9 cellular contexts compared by ENCODE assay signal in the genomic region with DNA sequence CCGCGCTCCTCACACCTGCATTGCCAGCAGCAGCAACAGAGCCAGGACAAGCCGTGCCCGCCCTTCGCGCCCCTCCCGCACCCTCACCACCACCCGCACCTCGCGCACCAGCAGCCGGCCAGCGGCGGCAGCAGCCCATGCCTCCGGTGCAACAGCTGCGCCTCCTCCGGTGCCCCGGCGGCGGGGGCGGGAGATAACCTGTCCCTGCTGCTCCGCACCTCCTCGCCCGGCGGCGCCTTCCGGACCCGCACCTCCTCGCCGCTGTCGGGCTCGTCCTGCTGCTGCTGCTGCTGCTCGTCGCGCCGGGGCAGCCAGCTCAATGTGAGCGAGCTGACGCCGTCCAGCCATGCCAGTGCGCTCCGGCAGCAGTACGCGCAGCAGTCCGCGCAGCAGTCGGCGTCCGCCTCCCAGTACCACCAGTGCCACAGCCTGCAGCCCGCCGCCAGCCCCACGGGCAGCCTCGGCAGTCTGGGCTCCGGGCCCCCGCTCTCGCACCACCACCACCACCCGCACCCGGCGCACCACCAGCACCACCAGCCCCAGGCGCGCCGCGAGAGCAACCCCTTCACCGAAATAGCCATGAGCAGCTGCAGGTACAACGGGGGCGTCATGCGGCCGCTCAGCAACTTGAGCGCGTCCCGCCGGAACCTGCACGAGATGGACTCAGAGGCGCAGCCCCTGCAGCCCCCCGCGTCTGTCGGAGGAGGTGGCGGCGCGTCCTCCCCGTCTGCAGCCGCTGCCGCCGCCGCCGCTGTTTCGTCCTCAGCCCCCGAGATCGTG. TPM values are rescaled to one million over a fixed set of nuclear protein-coding genes. Genes with fewer than 3 reads are reported as not detected.
DNase-seq lines count a peak whose midpoint lies in the region; ATAC-seq lines count a peak whose summit lies in the region.
"Had no signal": no experiment of that assay in that cellular context is flagged by ENCODE, and none has a peak within 500 bp of the region (broad histone marks: within the 10 kb centered on the region; RNA-seq: fewer than 3 reads in every experiment).

No MANE protein-coding gene starts in this region.

- no peaks in the 10 kb centered on the region for H3K36me3 ChIP-seq in mesendoderm (ENCODE audit: control insufficient read depth, insufficient read depth, low read length)

- peak overlapping the region; percentile 86 for H3K56ac ChIP-seq in mesendoderm (ENCODE audit: low read length)

- no peak overlapping the region for H4K8ac ChIP-seq in mesendoderm (ENCODE audit: low read depth, low read length)

- H3K18ac ChIP-seq in mesendoderm (ENCODE audit: low read length) = no peak overlapping the region

- peaks cover 0 to 14% (median 8%) of the 10 kb centered on the region in 3 donors for H3K4me1 Mint-ChIP-seq in IgD-negative memory B cell

- peak overlapping the region; percentile 94 for H3K4me2 ChIP-seq in mesendoderm (ENCODE audit: low read length)

- peaks cover 3% of the 10 kb centered on the region for H3K27me3 ChIP-seq in mesendoderm (ENCODE audit: insufficient read depth, low read length, poor library complexity)

- H2BK5ac ChIP-seq in mesendoderm (ENCODE audit: low read length) = no peak overlapping the region

- no peaks in the 10 kb centered on the region for H3K9me3 Mint-ChIP-seq in IgD-negative memory B cell

- no peak overlapping the region for H2BK120ac ChIP-seq in mesendoderm (ENCODE audit: low read depth, low read length)

- no peaks in the 10 kb centered on the region for H3K79me2 ChIP-seq in mesendoderm (ENCODE audit: control insufficient read depth, insufficient read depth, low read length)

- H3K4me3 Mint-ChIP-seq in IgD-negative memory B cell = peak overlapping the region in 3 of 4 donors; percentile 77 to 88 (median 77)

- H3K27ac ChIP-seq in mesendoderm (ENCODE audit: low read depth, low read length) = no peak overlapping the region

- H2AK5ac ChIP-seq in mesendoderm (ENCODE audit: low read length) = no peak overlapping the region

- H3K4me1 ChIP-seq in mesendoderm (ENCODE audit: control insufficient read depth, low read depth, low read length) = no peaks in the 10 kb centered on the region

- H3K36me3 Mint-ChIP-seq in IgD-negative memory B cell = no peaks in the 10 kb centered on the region

- H3K27ac Mint-ChIP-seq in IgD-negative memory B cell = no peak overlapping the region

- no peak overlapping the region for H3K23ac ChIP-seq in mesendoderm (ENCODE audit: low read length)

- peak overlapping the region; percentile 46 for H3K9ac ChIP-seq in mesendoderm (ENCODE audit: low read length)

- no peaks in the 10 kb centered on the region for H3K79me1 ChIP-seq in mesendoderm (ENCODE audit: low read length)

- no CpG with 5 or more reads among the region's 87 CpGs for WGBS in mesendoderm (ENCODE audit: extremely low coverage, insufficient coverage, low lambda C conversion rate)

- H3K4me3 ChIP-seq in mesendoderm (ENCODE audit: low read length) = peak overlapping the region; percentile 18

- H3K4ac ChIP-seq in mesendoderm (ENCODE audit: low read depth, low read length) = no peak overlapping the region

- H2BK15ac ChIP-seq in mesendoderm (replicated peaks; ENCODE audit: low read depth) = no peak overlapping the region

- DNase-seq in Daoy (ENCODE audit: low read depth) (peak; percentile 50), dermis blood vessel endothelial cell (peak; percentile 55), mesendoderm (peak; percentile 76), NCI-H2196 treated with DMSO at 0.1 percent for 48 hours (lab: John Stamatoyannopoulos, UW; ENCODE audit: unreplicated experiment) (no peak)
- DNase-seq in activated naive CD4-positive, alpha-beta T cell treated with Interleukin-2 at 50 U/mL for 16 hours = no peak

- no peak overlapping the region for H4K5ac ChIP-seq in mesendoderm (ENCODE audit: low read length)

- H3K27me3 Mint-ChIP-seq in IgD-negative memory B cell = peaks cover 30% of the 10 kb centered on the region

- ATAC-seq in GM19463 (IDR thresholded peaks at IDR 0.05; ENCODE audit: unreplicated experiment) = peak; percentile 8
- no peak for ATAC-seq in HG03457 (IDR thresholded peaks at IDR 0.05; ENCODE audit: unreplicated experiment)

RNA-seq across cellular contexts. Expression of a gene that starts 0.5 kb away (rescaled TPM):
- 0.51 TPM in 1 of 2 replicates, not detected in the other for total RNA-seq in Daoy (2014; rRNA removed; shearing (Covaris generic))
- not detected for polyA plus RNA-seq in IgD-negative memory B cell
- 0.79 and 1.4 TPM in 2 replicates for total RNA-seq in dermis blood vessel endothelial cell
- polyA plus RNA-seq in mesendoderm (2013, experiment 1 of 2) = 3.8 TPM
- 4.0 TPM for polyA plus RNA-seq in mesendoderm (2013, experiment 2 of 2)
- total RNA-seq: NCI-H460 had no signal

Comparison
In these comparisons a context has a peak if more than half of its experiments do, and no peak if none do; other contexts are left out.
1. DNase-seq: peak in Daoy (single experiment), dermis blood vessel endothelial cell (single experiment) and mesendoderm (single experiment); none in NCI-H2196 treated with DMSO at 0.1 percent for 48 hours (single experiment) and activated naive CD4-positive, alpha-beta T cell treated with Interleukin-2 at 50 U/mL for 16 hours (single experiment).